In the genomic region with DNA sequence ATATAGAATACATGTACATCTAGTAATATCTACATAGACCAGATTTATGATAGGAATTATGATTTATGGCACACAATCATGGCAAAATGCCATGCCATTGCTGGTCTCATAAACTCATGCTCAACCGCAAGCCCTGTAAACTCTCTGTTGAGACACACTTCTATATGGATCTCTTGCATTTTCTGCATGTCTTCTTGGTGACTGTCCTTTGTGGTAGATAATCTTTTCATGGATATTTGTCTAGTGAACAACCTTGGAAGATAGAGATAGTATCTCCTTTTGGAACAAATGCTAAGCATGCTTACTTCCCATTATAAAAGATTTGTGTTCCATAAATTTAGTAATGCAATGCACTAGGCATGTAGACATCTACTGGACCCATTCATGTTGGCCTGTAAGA, we compare ENCODE assay signal across 27 cellular contexts.
"Had no signal": no experiment of that assay in that cellular context is flagged by ENCODE, and none has a peak within 500 bp of the region (broad histone marks: within the 10 kb centered on the region; RNA-seq: fewer than 3 reads in every experiment).

No MANE protein-coding gene starts in this region.

- H3K4me1 Mint-ChIP-seq: activated CD8-positive, alpha-beta memory T cell treated with anti-CD3 and anti-CD28 coated beads, Interleukin-2, amount 10 ng/mL, durations not matched to agents 7 days and 5 days; activated naive CD8-positive, alpha-beta T cell treated with anti-CD3 and anti-CD28 coated beads, Interleukin-2, amount 50 U/mL, for 24 hours; WTC11 had no signal

- H3K9me3 Mint-ChIP-seq: activated naive CD8-positive, alpha-beta T cell treated with anti-CD3 and anti-CD28 coated beads, Interleukin-2, amount 50 U/mL, for 24 hours; activated T-helper 1 cell treated with anti-CD3 and anti-CD28 coated beads, Interleukin-12 subunit alpha, Interleukin-12 subunit beta, Interleukin-2, Interleukin-4 antibody, amounts not matched to agents 30 ng/mL and 10 ng/mL and 1 ng/mL, durations not matched to agents 14 hours and 24 hours and 36 hours; T-helper 1 cell treated with Interleukin-12 subunit alpha and Interleukin-12 subunit beta and Interleukin-4 antibody, amounts not matched to agents 30 μg/mL and 1 μg/mL, for 36 hours had no signal

- H3K4me3 Mint-ChIP-seq: activated CD8-positive, alpha-beta memory T cell treated with anti-CD3 and anti-CD28 coated beads, Interleukin-2, amount 10 ng/mL, durations not matched to agents 7 days and 5 days; activated naive CD8-positive, alpha-beta T cell treated with anti-CD3 and anti-CD28 coated beads, Interleukin-2, amount 50 U/mL, for 24 hours; activated T-cell treated with anti-CD3 and anti-CD28 coated beads, Interleukin-2, amount 50 U/mL, for 24 hours; activated T-helper 1 cell treated with anti-CD3 and anti-CD28 coated beads, Interleukin-12 subunit alpha, Interleukin-12 subunit beta, Interleukin-2, Interleukin-4 antibody, amounts not matched to agents 30 ng/mL and 10 ng/mL and 1 ng/mL, durations not matched to agents 14 hours and 24 hours and 36 hours; brain; T-helper 1 cell treated with Interleukin-12 subunit alpha and Interleukin-12 subunit beta and Interleukin-4 antibody, amounts not matched to agents 30 μg/mL and 1 μg/mL, for 36 hours; WTC11 had no signal

- H3K4me1 ChIP-seq: SJSA1 had no signal

- H3K27ac ChIP-seq: cardiac muscle cell, SJSA1 had no signal

- DNase-seq: activated CD4-positive, alpha-beta T cell treated with anti-CD3 and anti-CD28 coated beads for 48 hours; activated CD4-positive, alpha-beta T cell treated with anti-CD3 and anti-CD28 coated beads, Interleukin-2, amount 50 U/mL, for 4 hours; activated CD4-positive, CD25-positive, alpha-beta regulatory T cell treated with anti-CD3 and anti-CD28 coated beads, Interleukin-2, amount 50 U/mL, for 72 hours; activated CD8-positive, alpha-beta memory T cell treated with anti-CD3 and anti-CD28 coated beads, Interleukin-2, amount 10 ng/mL, durations not matched to agents 7 days and 5 days; activated effector memory CD4-positive, alpha-beta T cell treated with Interleukin-2 at 50 U/mL for 16 hours; activated naive CD4-positive, alpha-beta T cell treated with Interleukin-2 at 50 U/mL for 16 hours; activated naive CD8-positive, alpha-beta T cell treated with anti-CD3 and anti-CD28 coated beads, Interleukin-2, amount 50 U/mL, for 24 hours; activated T-cell treated with anti-CD3 and anti-CD28 coated beads, Interleukin-2, amount 50 U/mL, for 24 hours; amniotic stem cell; cerebellar nuclear complex; Karpas-422; NCI-H1092; NCI-H1694; NCI-H2029 treated with DMSO at 0.1 percent for 48 hours; NCI-H345; NCI-H510A; NCI-H526 treated with DMSO at 0.1 percent for 48 hours; NK-92 treated with Interleukin-12 subunit alpha and Interleukin-12 subunit beta, amount 100 ng/mL, for 24 hours; SHP77 had no signal

- H3K27ac Mint-ChIP-seq: activated CD8-positive, alpha-beta memory T cell treated with anti-CD3 and anti-CD28 coated beads, Interleukin-2, amount 10 ng/mL, durations not matched to agents 7 days and 5 days; activated naive CD4-positive, alpha-beta T cell treated with anti-CD3 and anti-CD28 coated beads, Interleukin-2, amount 50 U/mL, for 72 hours; activated naive CD8-positive, alpha-beta T cell treated with anti-CD3 and anti-CD28 coated beads, Interleukin-2, amount 50 U/mL, for 24 hours; activated T-cell treated with anti-CD3 and anti-CD28 coated beads, Interleukin-2, amount 50 U/mL, for 24 hours; activated T-helper 1 cell treated with anti-CD3 and anti-CD28 coated beads, Interleukin-12 subunit alpha, Interleukin-12 subunit beta, Interleukin-2, Interleukin-4 antibody, amounts not matched to agents 30 ng/mL and 10 ng/mL and 1 ng/mL, durations not matched to agents 14 hours and 24 hours and 36 hours; brain; T-helper 1 cell treated with Interleukin-12 subunit alpha and Interleukin-12 subunit beta and Interleukin-4 antibody, amounts not matched to agents 30 μg/mL and 1 μg/mL, for 36 hours; WTC11 had no signal

- H3K27me3 Mint-ChIP-seq: activated CD8-positive, alpha-beta memory T cell treated with anti-CD3 and anti-CD28 coated beads, Interleukin-2, amount 10 ng/mL, durations not matched to agents 7 days and 5 days; activated naive CD8-positive, alpha-beta T cell treated with anti-CD3 and anti-CD28 coated beads, Interleukin-2, amount 50 U/mL, for 24 hours; activated T-cell treated with anti-CD3 and anti-CD28 coated beads, Interleukin-2, amount 50 U/mL, for 24 hours; brain had no signal

- H3K36me3 ChIP-seq: cardiac muscle cell, SJSA1 had no signal

- H3K4me3 ChIP-seq: cardiac muscle cell, K562, SJSA1 had no signal

- H3K36me3 Mint-ChIP-seq: activated CD8-positive, alpha-beta memory T cell treated with anti-CD3 and anti-CD28 coated beads, Interleukin-2, amount 10 ng/mL, durations not matched to agents 7 days and 5 days; activated naive CD4-positive, alpha-beta T cell treated with anti-CD3 and anti-CD28 coated beads, Interleukin-2, amount 50 U/mL, for 72 hours; brain had no signal

- H3K27me3 ChIP-seq: cardiac muscle cell, SJSA1 had no signal

- H3K9me3 ChIP-seq: SJSA1 had no signal
